ENCODE assay signal across 1 cellular context in genomic region chr20:327041-327945, GRCh38.
TF ChIP-seq lines count a peak whose summit lies in the region.

No MANE protein-coding gene starts in this region.

TF ChIP-seq in HepG2, 621 proteins besides CTCF, POLR2A, EP300 and RAD21 (continued from another document and continues in another):
- TF ChIP-seq PPARG (CRISPR knock-in tag; conservative IDR thresholded peaks at IDR 0.05) (0 out of 2 replicates have a peak, but pooled peaks have one; percentile 43), NFYC (CRISPR knock-in tag; IDR thresholded peaks at IDR 0.05) (0 out of 2 replicates have a peak, but pooled peaks have one; percentile 8), EEA1 (CRISPR knock-in tag; IDR thresholded peaks at IDR 0.05; ENCODE audit: borderline replicate concordance) (peak; percentile 57; the same call in 1 of the 2 replicates), NR2C2 (CRISPR knock-in tag; IDR thresholded peaks at IDR 0.05; ENCODE audit: borderline replicate concordance) (peak; percentile 62; the same call in 1 of the 2 replicates), FOXJ3 (CRISPR knock-in tag; IDR thresholded peaks at IDR 0.05; ENCODE audit: borderline replicate concordance) (peak; percentile 43; the same call in 1 of the 2 replicates), ZBTB38 (CRISPR knock-in tag; IDR thresholded peaks at IDR 0.05) (peak; percentile 46; the same call in 1 of the 2 replicates), ZNF44 (CRISPR knock-in tag; IDR thresholded peaks at IDR 0.05) (no peak), E2F2 (CRISPR knock-in tag; IDR thresholded peaks at IDR 0.05; ENCODE audit: borderline replicate concordance) (0 out of 2 replicates have a peak, but pooled peaks have one; percentile 36), FOXK1 (CRISPR knock-in tag; IDR thresholded peaks at IDR 0.05; ENCODE audit: borderline replicate concordance, low read depth) (peak; percentile 42), ZNF253 (CRISPR knock-in tag; IDR thresholded peaks at IDR 0.05; ENCODE audit: borderline replicate concordance) (no peak), ZNF737 (CRISPR knock-in tag; IDR thresholded peaks at IDR 0.05; ENCODE audit: borderline replicate concordance) (no peak), DDIT3 (CRISPR knock-in tag; IDR thresholded peaks at IDR 0.05) (no peak), RBFOX2 (IDR thresholded peaks at IDR 0.05; ENCODE audit: low read depth, low read length) (peak; percentile 90), KLF15 (CRISPR knock-in tag; IDR thresholded peaks at IDR 0.05; ENCODE audit: borderline replicate concordance) (peak; percentile 87; the same call in 1 of the 2 replicates), SRY (CRISPR knock-in tag; IDR thresholded peaks at IDR 0.05) (0 out of 2 replicates have a peak, but pooled peaks have one; percentile 59), TIGD3 (CRISPR knock-in tag; IDR thresholded peaks at IDR 0.05; ENCODE audit: borderline replicate concordance) (0 out of 2 replicates have a peak, but pooled peaks have one; percentile 50), IKZF1 (IDR thresholded peaks at IDR 0.05) (no peak), SP5 (CRISPR knock-in tag; IDR thresholded peaks at IDR 0.05; ENCODE audit: borderline replicate concordance, low read depth) (peak; percentile 88), E2F5 (CRISPR knock-in tag; conservative IDR thresholded peaks at IDR 0.05) (no peak), ARHGAP35 (CRISPR knock-in tag; IDR thresholded peaks at IDR 0.05; ENCODE audit: borderline replicate concordance) (peak; percentile 58), POLR2G (IDR thresholded peaks at IDR 0.05; ENCODE audit: low read depth, low read length) (peak; percentile 84), SNAPC5 (CRISPR knock-in tag; IDR thresholded peaks at IDR 0.05; ENCODE audit: borderline replicate concordance) (peak; percentile 84; the same call in 1 of the 2 replicates), ZNF292 (CRISPR knock-in tag; IDR thresholded peaks at IDR 0.05; ENCODE audit: borderline replicate concordance, low read depth) (peak; percentile 25; the same call in 1 of the 2 replicates), ZIK1 (CRISPR knock-in tag; IDR thresholded peaks at IDR 0.05; ENCODE audit: borderline replicate concordance, low read depth) (peak; percentile 91; the same call in 1 of the 2 replicates), ZNF263 (CRISPR knock-in tag; IDR thresholded peaks at IDR 0.05) (peak; percentile 91), SRSF4 (IDR thresholded peaks at IDR 0.05; ENCODE audit: low read depth, low read length, poor library complexity, severe bottlenecking) (no peak), HNRNPH1 (optimal IDR thresholded peaks at IDR 0.05; ENCODE audit: low read depth, low read length) (peak; percentile 51), ZNF724P (CRISPR knock-in tag; IDR thresholded peaks at IDR 0.05; ENCODE audit: borderline replicate concordance) (no peak; the same call in 1 of the 2 replicates), RBM22 (optimal IDR thresholded peaks at IDR 0.05; ENCODE audit: low read length) (peak; percentile 95), DBP (CRISPR knock-in tag; IDR thresholded peaks at IDR 0.05; ENCODE audit: not compliant biosample characterization) (no peak), ZNF564 (CRISPR knock-in tag; IDR thresholded peaks at IDR 0.05) (no peak; the same call in 1 of the 2 replicates), NR1H2 (CRISPR knock-in tag; IDR thresholded peaks at IDR 0.05; ENCODE audit: borderline replicate concordance, low read depth) (peak; percentile 8; the same call in 1 of the 2 replicates), ZNF768 (CRISPR knock-in tag; IDR thresholded peaks at IDR 0.05) (no peak; the same call in 1 of the 2 replicates), KLF9 (CRISPR knock-in tag; IDR thresholded peaks at IDR 0.05; ENCODE audit: low read depth) (peak; percentile 88; the same call in 1 of the 2 replicates), MED1 (CRISPR knock-in tag; IDR thresholded peaks at IDR 0.05) (peak; percentile 55; the same call in 1 of the 2 replicates), ZFP36 (IDR thresholded peaks at IDR 0.05; ENCODE audit: borderline replicate concordance, low read depth, low read length, partially characterized antibody) (peak; percentile 13), RXRA (CRISPR knock-in tag; IDR thresholded peaks at IDR 0.05) (peak; percentile 23; the same call in 1 of the 2 replicates)
- TF ChIP-seq, protein P1, sequence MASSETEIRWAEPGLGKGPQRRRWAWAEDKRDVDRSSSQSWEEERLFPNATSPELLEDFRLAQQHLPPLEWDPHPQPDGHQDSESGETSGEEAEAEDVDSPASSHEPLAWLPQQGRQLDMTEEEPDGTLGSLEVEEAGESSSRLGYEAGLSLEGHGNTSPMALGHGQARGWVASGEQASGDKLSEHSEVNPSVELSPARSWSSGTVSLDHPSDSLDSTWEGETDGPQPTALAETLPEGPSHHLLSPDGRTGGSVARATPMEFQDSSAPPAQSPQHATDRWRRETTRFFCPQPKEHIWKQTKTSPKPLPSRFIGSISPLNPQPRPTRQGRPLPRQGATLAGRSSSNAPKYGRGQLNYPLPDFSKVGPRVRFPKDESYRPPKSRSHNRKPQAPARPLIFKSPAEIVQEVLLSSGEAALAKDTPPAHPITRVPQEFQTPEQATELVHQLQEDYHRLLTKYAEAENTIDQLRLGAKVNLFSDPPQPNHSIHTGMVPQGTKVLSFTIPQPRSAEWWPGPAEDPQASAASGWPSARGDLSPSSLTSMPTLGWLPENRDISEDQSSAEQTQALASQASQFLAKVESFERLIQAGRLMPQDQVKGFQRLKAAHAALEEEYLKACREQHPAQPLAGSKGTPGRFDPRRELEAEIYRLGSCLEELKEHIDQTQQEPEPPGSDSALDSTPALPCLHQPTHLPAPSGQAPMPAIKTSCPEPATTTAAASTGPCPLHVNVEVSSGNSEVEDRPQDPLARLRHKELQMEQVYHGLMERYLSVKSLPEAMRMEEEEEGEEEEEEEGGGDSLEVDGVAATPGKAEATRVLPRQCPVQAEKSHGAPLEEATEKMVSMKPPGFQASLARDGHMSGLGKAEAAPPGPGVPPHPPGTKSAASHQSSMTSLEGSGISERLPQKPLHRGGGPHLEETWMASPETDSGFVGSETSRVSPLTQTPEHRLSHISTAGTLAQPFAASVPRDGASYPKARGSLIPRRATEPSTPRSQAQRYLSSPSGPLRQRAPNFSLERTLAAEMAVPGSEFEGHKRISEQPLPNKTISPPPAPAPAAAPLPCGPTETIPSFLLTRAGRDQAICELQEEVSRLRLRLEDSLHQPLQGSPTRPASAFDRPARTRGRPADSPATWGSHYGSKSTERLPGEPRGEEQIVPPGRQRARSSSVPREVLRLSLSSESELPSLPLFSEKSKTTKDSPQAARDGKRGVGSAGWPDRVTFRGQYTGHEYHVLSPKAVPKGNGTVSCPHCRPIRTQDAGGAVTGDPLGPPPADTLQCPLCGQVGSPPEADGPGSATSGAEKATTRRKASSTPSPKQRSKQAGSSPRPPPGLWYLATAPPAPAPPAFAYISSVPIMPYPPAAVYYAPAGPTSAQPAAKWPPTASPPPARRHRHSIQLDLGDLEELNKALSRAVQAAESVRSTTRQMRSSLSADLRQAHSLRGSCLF (CRISPR knock-in tag; IDR thresholded peaks at IDR 0.05; ENCODE audit: borderline replicate concordance): no peak
- TF ChIP-seq, protein P2, sequence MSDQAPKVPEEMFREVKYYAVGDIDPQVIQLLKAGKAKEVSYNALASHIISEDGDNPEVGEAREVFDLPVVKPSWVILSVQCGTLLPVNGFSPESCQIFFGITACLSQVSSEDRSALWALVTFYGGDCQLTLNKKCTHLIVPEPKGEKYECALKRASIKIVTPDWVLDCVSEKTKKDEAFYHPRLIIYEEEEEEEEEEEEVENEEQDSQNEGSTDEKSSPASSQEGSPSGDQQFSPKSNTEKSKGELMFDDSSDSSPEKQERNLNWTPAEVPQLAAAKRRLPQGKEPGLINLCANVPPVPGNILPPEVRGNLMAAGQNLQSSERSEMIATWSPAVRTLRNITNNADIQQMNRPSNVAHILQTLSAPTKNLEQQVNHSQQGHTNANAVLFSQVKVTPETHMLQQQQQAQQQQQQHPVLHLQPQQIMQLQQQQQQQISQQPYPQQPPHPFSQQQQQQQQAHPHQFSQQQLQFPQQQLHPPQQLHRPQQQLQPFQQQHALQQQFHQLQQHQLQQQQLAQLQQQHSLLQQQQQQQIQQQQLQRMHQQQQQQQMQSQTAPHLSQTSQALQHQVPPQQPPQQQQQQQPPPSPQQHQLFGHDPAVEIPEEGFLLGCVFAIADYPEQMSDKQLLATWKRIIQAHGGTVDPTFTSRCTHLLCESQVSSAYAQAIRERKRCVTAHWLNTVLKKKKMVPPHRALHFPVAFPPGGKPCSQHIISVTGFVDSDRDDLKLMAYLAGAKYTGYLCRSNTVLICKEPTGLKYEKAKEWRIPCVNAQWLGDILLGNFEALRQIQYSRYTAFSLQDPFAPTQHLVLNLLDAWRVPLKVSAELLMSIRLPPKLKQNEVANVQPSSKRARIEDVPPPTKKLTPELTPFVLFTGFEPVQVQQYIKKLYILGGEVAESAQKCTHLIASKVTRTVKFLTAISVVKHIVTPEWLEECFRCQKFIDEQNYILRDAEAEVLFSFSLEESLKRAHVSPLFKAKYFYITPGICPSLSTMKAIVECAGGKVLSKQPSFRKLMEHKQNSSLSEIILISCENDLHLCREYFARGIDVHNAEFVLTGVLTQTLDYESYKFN (CRISPR knock-in tag; conservative IDR thresholded peaks at IDR 0.05): peak; percentile 88
- TF ChIP-seq, protein P3, sequence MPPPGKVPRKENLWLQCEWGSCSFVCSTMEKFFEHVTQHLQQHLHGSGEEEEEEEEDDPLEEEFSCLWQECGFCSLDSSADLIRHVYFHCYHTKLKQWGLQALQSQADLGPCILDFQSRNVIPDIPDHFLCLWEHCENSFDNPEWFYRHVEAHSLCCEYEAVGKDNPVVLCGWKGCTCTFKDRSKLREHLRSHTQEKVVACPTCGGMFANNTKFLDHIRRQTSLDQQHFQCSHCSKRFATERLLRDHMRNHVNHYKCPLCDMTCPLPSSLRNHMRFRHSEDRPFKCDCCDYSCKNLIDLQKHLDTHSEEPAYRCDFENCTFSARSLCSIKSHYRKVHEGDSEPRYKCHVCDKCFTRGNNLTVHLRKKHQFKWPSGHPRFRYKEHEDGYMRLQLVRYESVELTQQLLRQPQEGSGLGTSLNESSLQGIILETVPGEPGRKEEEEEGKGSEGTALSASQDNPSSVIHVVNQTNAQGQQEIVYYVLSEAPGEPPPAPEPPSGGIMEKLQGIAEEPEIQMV (CRISPR knock-in tag; IDR thresholded peaks at IDR 0.05; ENCODE audit: low read depth): 0 out of 2 replicates have a peak, but pooled peaks have one; percentile 28
